In the genomic region with DNA sequence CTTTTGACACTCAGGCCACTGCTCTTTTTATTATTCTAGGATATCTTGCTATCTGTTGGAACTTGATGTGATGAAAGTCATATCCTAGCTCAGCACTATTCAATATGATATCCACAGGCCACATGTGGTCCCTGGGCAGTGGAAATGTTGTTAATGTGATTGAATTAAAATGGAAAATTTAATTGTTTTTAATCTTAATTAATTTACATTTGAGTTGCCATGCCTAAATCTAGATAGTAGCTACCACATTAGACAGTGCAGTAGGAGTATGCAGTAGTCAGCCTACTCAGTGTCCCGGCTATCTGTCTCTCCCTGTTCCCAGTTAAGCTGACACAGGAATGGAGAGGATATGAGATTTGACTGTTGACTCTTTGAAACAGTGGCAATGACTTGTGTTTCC, we compare ENCODE assay signal across 1 cellular context.
A peak's percentile ranks its signal among the peaks of the same experiment; 100 is the strongest.
TF ChIP-seq lines count a peak whose summit lies in the region.

No MANE protein-coding gene starts in this region.

TF ChIP-seq in SK-N-SH, 30 proteins besides CTCF, POLR2A, EP300 and RAD21:
- TF ChIP-seq, protein P1, sequence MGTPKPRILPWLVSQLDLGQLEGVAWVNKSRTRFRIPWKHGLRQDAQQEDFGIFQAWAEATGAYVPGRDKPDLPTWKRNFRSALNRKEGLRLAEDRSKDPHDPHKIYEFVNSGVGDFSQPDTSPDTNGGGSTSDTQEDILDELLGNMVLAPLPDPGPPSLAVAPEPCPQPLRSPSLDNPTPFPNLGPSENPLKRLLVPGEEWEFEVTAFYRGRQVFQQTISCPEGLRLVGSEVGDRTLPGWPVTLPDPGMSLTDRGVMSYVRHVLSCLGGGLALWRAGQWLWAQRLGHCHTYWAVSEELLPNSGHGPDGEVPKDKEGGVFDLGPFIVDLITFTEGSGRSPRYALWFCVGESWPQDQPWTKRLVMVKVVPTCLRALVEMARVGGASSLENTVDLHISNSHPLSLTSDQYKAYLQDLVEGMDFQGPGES (IDR thresholded peaks at IDR 0.05; ENCODE audit: low read depth, low read length) = no peak
- TF ChIP-seq FOXJ3 (CRISPR knock-in tag; IDR thresholded peaks at IDR 0.05) (0 out of 2 replicates have a peak, but pooled peaks have one; percentile 43), RCOR1 (IDR thresholded peaks at IDR 0.05; ENCODE audit: low read length) (peak; percentile 99), CHD2 (IDR thresholded peaks at IDR 0.05; ENCODE audit: low read length, partially characterized antibody) (peak; percentile 82), GATA2 (CRISPR knock-in tag; IDR thresholded peaks at IDR 0.05) (peak; percentile 92), SIN3A (IDR thresholded peaks at IDR 0.05; ENCODE audit: borderline replicate concordance, low read depth, low read length) (no peak), TAF1 (IDR thresholded peaks at IDR 0.05; ENCODE audit: borderline replicate concordance, low read depth, low read length) (no peak), POLR2AphosphoS5 (IDR thresholded peaks at IDR 0.05; ENCODE audit: low read depth, low read length) (peak; percentile 20; the same call in 1 of the 2 replicates), RFX5 (IDR thresholded peaks at IDR 0.05; ENCODE audit: low read length) (no peak), TCF12 (IDR thresholded peaks at IDR 0.05) (peak; percentile 29; the same call in 1 of the 2 replicates), YY1 (IDR thresholded peaks at IDR 0.05; ENCODE audit: low read depth) (no peak), GABPA (IDR thresholded peaks at IDR 0.05; ENCODE audit: low read depth) (no peak), MXI1 (IDR thresholded peaks at IDR 0.05; ENCODE audit: low read depth, low read length) (peak; percentile 28; the same call in 1 of the 2 replicates), NFIC (IDR thresholded peaks at IDR 0.05; ENCODE audit: borderline replicate concordance) (no peak), SMC3 (IDR thresholded peaks at IDR 0.05; ENCODE audit: low read depth, low read length) (no peak), JUND (IDR thresholded peaks at IDR 0.05) (no peak), NRF1 (IDR thresholded peaks at IDR 0.05; ENCODE audit: low read depth, low read length) (no peak)
- TF ChIP-seq, protein P2, sequence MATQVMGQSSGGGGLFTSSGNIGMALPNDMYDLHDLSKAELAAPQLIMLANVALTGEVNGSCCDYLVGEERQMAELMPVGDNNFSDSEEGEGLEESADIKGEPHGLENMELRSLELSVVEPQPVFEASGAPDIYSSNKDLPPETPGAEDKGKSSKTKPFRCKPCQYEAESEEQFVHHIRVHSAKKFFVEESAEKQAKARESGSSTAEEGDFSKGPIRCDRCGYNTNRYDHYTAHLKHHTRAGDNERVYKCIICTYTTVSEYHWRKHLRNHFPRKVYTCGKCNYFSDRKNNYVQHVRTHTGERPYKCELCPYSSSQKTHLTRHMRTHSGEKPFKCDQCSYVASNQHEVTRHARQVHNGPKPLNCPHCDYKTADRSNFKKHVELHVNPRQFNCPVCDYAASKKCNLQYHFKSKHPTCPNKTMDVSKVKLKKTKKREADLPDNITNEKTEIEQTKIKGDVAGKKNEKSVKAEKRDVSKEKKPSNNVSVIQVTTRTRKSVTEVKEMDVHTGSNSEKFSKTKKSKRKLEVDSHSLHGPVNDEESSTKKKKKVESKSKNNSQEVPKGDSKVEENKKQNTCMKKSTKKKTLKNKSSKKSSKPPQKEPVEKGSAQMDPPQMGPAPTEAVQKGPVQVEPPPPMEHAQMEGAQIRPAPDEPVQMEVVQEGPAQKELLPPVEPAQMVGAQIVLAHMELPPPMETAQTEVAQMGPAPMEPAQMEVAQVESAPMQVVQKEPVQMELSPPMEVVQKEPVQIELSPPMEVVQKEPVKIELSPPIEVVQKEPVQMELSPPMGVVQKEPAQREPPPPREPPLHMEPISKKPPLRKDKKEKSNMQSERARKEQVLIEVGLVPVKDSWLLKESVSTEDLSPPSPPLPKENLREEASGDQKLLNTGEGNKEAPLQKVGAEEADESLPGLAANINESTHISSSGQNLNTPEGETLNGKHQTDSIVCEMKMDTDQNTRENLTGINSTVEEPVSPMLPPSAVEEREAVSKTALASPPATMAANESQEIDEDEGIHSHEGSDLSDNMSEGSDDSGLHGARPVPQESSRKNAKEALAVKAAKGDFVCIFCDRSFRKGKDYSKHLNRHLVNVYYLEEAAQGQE (IDR thresholded peaks at IDR 0.05; ENCODE audit: low read depth, low read length) = no peak
- TF ChIP-seq, protein P3, sequence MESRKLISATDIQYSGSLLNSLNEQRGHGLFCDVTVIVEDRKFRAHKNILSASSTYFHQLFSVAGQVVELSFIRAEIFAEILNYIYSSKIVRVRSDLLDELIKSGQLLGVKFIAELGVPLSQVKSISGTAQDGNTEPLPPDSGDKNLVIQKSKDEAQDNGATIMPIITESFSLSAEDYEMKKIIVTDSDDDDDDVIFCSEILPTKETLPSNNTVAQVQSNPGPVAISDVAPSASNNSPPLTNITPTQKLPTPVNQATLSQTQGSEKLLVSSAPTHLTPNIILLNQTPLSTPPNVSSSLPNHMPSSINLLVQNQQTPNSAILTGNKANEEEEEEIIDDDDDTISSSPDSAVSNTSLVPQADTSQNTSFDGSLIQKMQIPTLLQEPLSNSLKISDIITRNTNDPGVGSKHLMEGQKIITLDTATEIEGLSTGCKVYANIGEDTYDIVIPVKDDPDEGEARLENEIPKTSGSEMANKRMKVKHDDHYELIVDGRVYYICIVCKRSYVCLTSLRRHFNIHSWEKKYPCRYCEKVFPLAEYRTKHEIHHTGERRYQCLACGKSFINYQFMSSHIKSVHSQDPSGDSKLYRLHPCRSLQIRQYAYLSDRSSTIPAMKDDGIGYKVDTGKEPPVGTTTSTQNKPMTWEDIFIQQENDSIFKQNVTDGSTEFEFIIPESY (IDR thresholded peaks at IDR 0.05; ENCODE audit: borderline replicate concordance, low read depth) = no peak
